Comparison of ENCODE assay signal across 12 cellular contexts in genomic region chr10:93503075-93503474, GRCh38. TPM values are rescaled to one million over a fixed set of nuclear protein-coding genes. Genes with fewer than 3 reads are reported as not detected.
A peak's percentile ranks its signal among the peaks of the same experiment; 100 is the strongest.
DNase-seq lines count a peak whose midpoint lies in the region; ATAC-seq and TF ChIP-seq lines count a peak whose summit lies in the region.
"Had no signal": no experiment of that assay in that cellular context is flagged by ENCODE, and none has a peak within 500 bp of the region (broad histone marks: within the 10 kb centered on the region; RNA-seq: fewer than 3 reads in every experiment).

No MANE protein-coding gene starts in this region.

- intact Hi-C loops in PC-9 (cut with micrococcal nuclease; ENCODE audit: unreplicated experiment), result loop anchor here (10.0 kb wide), 1 partner anchor 618 kb away; no protein-coding TSS in a partner anchor

- H3F3A ChIP-seq in neural progenitor cell (ENCODE audit: low read depth) (no peaks in the 10 kb centered on the region), PC-9 (ENCODE audit: insufficient read depth, low read depth) (no peaks in the 10 kb centered on the region)

- H3K4me1 Mint-ChIP-seq in activated T-helper 17 cell treated with anti-CD3 and anti-CD28 coated beads, Interleukin-2, amount 50 U/mL, for 72 hours, result peaks cover 23% of the 10 kb centered on the region
- H3K4me1 Mint-ChIP-seq in neural progenitor cell, result peaks cover 10% of the 10 kb centered on the region
- peaks cover 17% of the 10 kb centered on the region for H3K4me1 Mint-ChIP-seq in stimulated activated naive CD8-positive, alpha-beta T cell treated with anti-CD3 and anti-CD28 coated beads, Interleukin-15, amount 100 ng/mL, for 72 hours

- H3K4me1 ChIP-seq in neural progenitor cell (peaks cover 7% of the 10 kb centered on the region), PC-9 (replicated peaks; ENCODE audit: insufficient read depth) (no peaks in the 10 kb centered on the region)
- H3K4me1 ChIP-seq: uterus had no signal

- DNase-seq in GM12865 (ENCODE audit: low read depth), result peak; percentile 83
- DNase-seq in neural progenitor cell (ENCODE audit: low spot score), result no peak
- DNase-seq in PC-9, result no peak
- no peak for DNase-seq in NCI-H187 (lab: John Stamatoyannopoulos, UW)
- DNase-seq in stimulated activated naive CD8-positive, alpha-beta T cell treated with anti-CD3 and anti-CD28 coated beads, Interleukin-15, amount 100 ng/mL, for 72 hours, result no peak
- DNase-seq: activated CD8-positive, alpha-beta T cell treated with anti-CD3 and anti-CD28 coated beads for 36 hours; DMS79 treated with DMSO at 0.1 percent for 48 hours; hypothalamus; uterus had no signal

- H3K4me2 ChIP-seq in neural progenitor cell, result no peak overlapping the region
- H3K4me2 ChIP-seq in PC-9, result no peak overlapping the region

- H3K27ac ChIP-seq in neural progenitor cell, result no peak overlapping the region
- H3K27ac ChIP-seq in PC-9, result no peak overlapping the region
- H3K27ac ChIP-seq: uterus had no signal

- CTCF ChIA-PET in PC-9 (lab: Charles Lee), result no interaction called here

- H3K79me2 ChIP-seq in neural progenitor cell (ENCODE audit: low read depth) (peaks cover 44% of the 10 kb centered on the region), PC-9 (ENCODE audit: low read depth) (no peaks in the 10 kb centered on the region)

- H3K4me3 ChIP-seq in GM12865 (ENCODE audit: low read depth, low read length) (peak overlapping the region; percentile 44), neural progenitor cell (no peak overlapping the region), PC-9 (no peak overlapping the region)
- H3K4me3 ChIP-seq: uterus had no signal

- no peaks in the 10 kb centered on the region for H3K9me3 Mint-ChIP-seq in activated T-helper 17 cell treated with anti-CD3 and anti-CD28 coated beads, Interleukin-2, amount 50 U/mL, for 72 hours
- H3K9me3 Mint-ChIP-seq in neural progenitor cell, result no peaks in the 10 kb centered on the region
- no peaks in the 10 kb centered on the region for H3K9me3 Mint-ChIP-seq in stimulated activated naive CD8-positive, alpha-beta T cell treated with anti-CD3 and anti-CD28 coated beads, Interleukin-15, amount 100 ng/mL, for 72 hours
- H3K9me3 Mint-ChIP-seq: activated CD8-positive, alpha-beta T cell treated with anti-CD3 and anti-CD28 coated beads for 36 hours had no signal

- no peaks in the 10 kb centered on the region for H4K20me1 ChIP-seq in neural progenitor cell (ENCODE audit: low read depth)
- no peaks in the 10 kb centered on the region for H4K20me1 ChIP-seq in PC-9 (ENCODE audit: insufficient read depth)

- H2AFZ ChIP-seq in neural progenitor cell (replicated peaks) (no peak overlapping the region), PC-9 (no peak overlapping the region)

- BruUV-seq in PC-9 (replicated peaks; lab: Mats Ljungman, UMichigan), result no TSS peak

- H3K36me3 ChIP-seq in neural progenitor cell (peaks cover 13% of the 10 kb centered on the region), PC-9 (ENCODE audit: low read depth) (no peaks in the 10 kb centered on the region)
- H3K36me3 ChIP-seq: uterus had no signal

- no peaks in the 10 kb centered on the region for H3K9me2 ChIP-seq in PC-9 (ENCODE audit: insufficient read depth)

- H3K27me3 ChIP-seq in neural progenitor cell (no peaks in the 10 kb centered on the region), PC-9 (ENCODE audit: insufficient read depth, low read depth) (no peaks in the 10 kb centered on the region)
- H3K27me3 ChIP-seq: uterus had no signal

- peak overlapping the region; percentile 49 for H3K4me3 Mint-ChIP-seq in activated T-helper 17 cell treated with anti-CD3 and anti-CD28 coated beads, Interleukin-2, amount 50 U/mL, for 72 hours
- H3K4me3 Mint-ChIP-seq in neural progenitor cell, result no peak overlapping the region
- H3K4me3 Mint-ChIP-seq in stimulated activated naive CD8-positive, alpha-beta T cell treated with anti-CD3 and anti-CD28 coated beads, Interleukin-15, amount 100 ng/mL, for 72 hours, result no peak overlapping the region
- H3K4me3 Mint-ChIP-seq: activated CD8-positive, alpha-beta T cell treated with anti-CD3 and anti-CD28 coated beads for 36 hours had no signal

- H3K27ac Mint-ChIP-seq in activated T-helper 17 cell treated with anti-CD3 and anti-CD28 coated beads, Interleukin-2, amount 50 U/mL, for 72 hours, result peak overlapping the region; percentile 41
- H3K27ac Mint-ChIP-seq in neural progenitor cell, result no peak overlapping the region
- H3K27ac Mint-ChIP-seq in stimulated activated naive CD8-positive, alpha-beta T cell treated with anti-CD3 and anti-CD28 coated beads, Interleukin-15, amount 100 ng/mL, for 72 hours, result peak overlapping the region in 1 of 2 donors; percentile 25
- H3K27ac Mint-ChIP-seq: activated CD8-positive, alpha-beta T cell treated with anti-CD3 and anti-CD28 coated beads for 36 hours had no signal

- H3K36me3 Mint-ChIP-seq in activated T-helper 17 cell treated with anti-CD3 and anti-CD28 coated beads, Interleukin-2, amount 50 U/mL, for 72 hours (ENCODE audit: low read depth), result peaks cover 57% of the 10 kb centered on the region
- H3K36me3 Mint-ChIP-seq in neural progenitor cell, result peaks cover 27% of the 10 kb centered on the region

- H3K9me3 ChIP-seq in neural progenitor cell (ENCODE audit: low read depth), result no peaks in the 10 kb centered on the region
- H3K9me3 ChIP-seq in PC-9 (ENCODE audit: insufficient read depth, low read depth), result no peaks in the 10 kb centered on the region
- H3K9me3 ChIP-seq: uterus had no signal

- POLR2A ChIA-PET in PC-9 (lab: Charles Lee; ENCODE audit: unreplicated experiment), result interaction anchor here (0.7 kb wide), 1 partner anchor 10 kb away, joined by 5 read pairs; no protein-coding TSS in a partner anchor

- H3K27me3 Mint-ChIP-seq in activated T-helper 17 cell treated with anti-CD3 and anti-CD28 coated beads, Interleukin-2, amount 50 U/mL, for 72 hours, result no peaks in the 10 kb centered on the region
- H3K27me3 Mint-ChIP-seq in neural progenitor cell (ENCODE audit: insufficient read depth, low read depth), result no peaks in the 10 kb centered on the region
- H3K27me3 Mint-ChIP-seq in stimulated activated naive CD8-positive, alpha-beta T cell treated with anti-CD3 and anti-CD28 coated beads, Interleukin-15, amount 100 ng/mL, for 72 hours, result no peaks in the 10 kb centered on the region
- H3K27me3 Mint-ChIP-seq: activated CD8-positive, alpha-beta T cell treated with anti-CD3 and anti-CD28 coated beads for 36 hours had no signal

- peak; percentile 75 for ATAC-seq in GM19328 (IDR thresholded peaks at IDR 0.05; ENCODE audit: unreplicated experiment)
- peak; percentile 68 for ATAC-seq in HG03025 (IDR thresholded peaks at IDR 0.05; ENCODE audit: low FRiP score, unreplicated experiment)
- peak; percentile 48 for ATAC-seq in activated T-helper 17 cell treated with anti-CD3 and anti-CD28 coated beads, Interleukin-2, amount 50 U/mL, for 72 hours (replicated peaks)
- ATAC-seq in stimulated activated naive CD8-positive, alpha-beta T cell treated with anti-CD3 and anti-CD28 coated beads, Interleukin-15, amount 100 ng/mL, for 72 hours, result no peak
- ATAC-seq: activated CD8-positive, alpha-beta T cell treated with anti-CD3 and anti-CD28 coated beads for 36 hours had no signal

- H3K9ac ChIP-seq in neural progenitor cell, result no peak overlapping the region

- no peak for TF ChIP-seq CTCF in GM12865 (IDR thresholded peaks at IDR 0.05; ENCODE audit: insufficient read depth, low read depth, low read length, missing control alignments)
- TF ChIP-seq CTCF in neural progenitor cell (IDR thresholded peaks at IDR 0.05), result no peak
- TF ChIP-seq CTCF in PC-9 (conservative IDR thresholded peaks at IDR 0.05), result no peak

RNA-seq across cellular contexts. Expression of gene CEP55, which starts 6.7 kb away (rescaled TPM):
- 10 to 100 TPM; 47.8 to 73.8 TPM for total RNA-seq in activated T-helper 17 cell treated with anti-CD3 and anti-CD28 coated beads, Interleukin-2, amount 50 U/mL, for 72 hours
- 36.8 and 57.7 TPM in 2 replicates for total RNA-seq in neural progenitor cell (ENCODE audit: low replicate concordance)
- total RNA-seq in PC-9 (2021), result 29.6 and 38.9 TPM in 2 replicates

RNA-seq across cellular contexts. Expression of gene MYOF, which starts 20.9 kb away (rescaled TPM):
- total RNA-seq in activated T-helper 17 cell treated with anti-CD3 and anti-CD28 coated beads, Interleukin-2, amount 50 U/mL, for 72 hours, result 10 to 100 TPM; 30.6 to 50.2 TPM
- 1.2 and 1.6 TPM in 2 replicates for total RNA-seq in neural progenitor cell (ENCODE audit: low replicate concordance)
- 255 and 274 TPM in 2 replicates for total RNA-seq in PC-9 (2021)

Comparison
In these comparisons a context has a peak if more than half of its experiments do, and no peak if none do; other contexts are left out.
1. RNA of gene MYOF, which starts 20.9 kb away (total RNA-seq): 255 to 274 TPM in PC-9 and 30.6 to 50.2 TPM in activated T-helper 17 cell treated with anti-CD3 and anti-CD28 coated beads, Interleukin-2, amount 50 U/mL, for 72 hours; 1.2 to 1.6 TPM in neural progenitor cell; every median in the first group is over 10 times any median in the second.